14 cellular contexts compared by ENCODE assay signal in the genomic region with DNA sequence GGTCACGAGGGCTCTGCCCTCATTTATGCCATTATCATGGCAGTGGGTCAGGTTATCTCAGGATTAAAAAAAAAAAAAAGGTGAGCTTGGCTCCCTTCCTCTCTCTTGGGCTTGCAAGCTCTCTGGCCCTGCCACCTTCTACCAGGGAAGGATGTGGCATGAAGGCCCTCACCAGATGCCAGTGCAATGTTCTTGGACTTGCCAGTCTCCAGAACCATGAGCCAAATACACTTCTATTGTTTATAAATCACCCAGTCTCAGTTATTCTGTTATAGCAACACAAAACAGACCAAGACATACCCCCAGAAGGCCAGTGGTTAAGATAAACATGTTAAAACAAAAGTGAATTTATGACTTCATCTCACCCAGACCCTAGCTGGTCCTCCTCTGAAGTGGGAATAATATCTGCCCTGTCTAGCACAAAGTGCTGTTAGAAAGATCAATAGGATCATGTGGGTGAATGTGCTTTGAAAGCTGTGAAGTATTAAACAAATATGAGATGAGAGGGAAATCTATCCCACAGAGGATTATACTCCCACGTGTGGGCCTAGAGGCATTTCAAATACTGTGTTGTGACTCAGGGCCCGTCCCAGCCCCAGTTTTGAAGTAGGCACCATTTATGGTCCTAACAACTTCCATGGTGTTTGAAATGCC.
A peak's percentile ranks its signal among the peaks of the same experiment; 100 is the strongest.
DNase-seq lines count a peak whose midpoint lies in the region; ATAC-seq and TF ChIP-seq lines count a peak whose summit lies in the region.
"Had no signal": no experiment of that assay in that cellular context is flagged by ENCODE, and none has a peak within 500 bp of the region (broad histone marks: within the 10 kb centered on the region; RNA-seq: fewer than 3 reads in every experiment).

No MANE protein-coding gene starts in this region.

- no peak overlapping the region for H4K8ac ChIP-seq in IMR-90 (ENCODE audit: low read depth in 2 of 2, low read length in 2 of 2)

- dilution Hi-C loops in IMR-90 (cut with HindIII; ENCODE audit: low sequenced_read_pairs, unreplicated experiment), result no loop called here

- no peaks in the 10 kb centered on the region for H3K27me3 Mint-ChIP-seq in CD4-positive, alpha-beta T cell
- H3K27me3 Mint-ChIP-seq in chondrocyte (ENCODE audit: low read depth) (no peaks in the 10 kb centered on the region), neural progenitor cell (ENCODE audit: insufficient read depth, low read depth) (peaks cover 19% of the 10 kb centered on the region)
- H3K27me3 Mint-ChIP-seq: memory B cell; stimulated activated memory B cell treated with anti-CD40 and anti-IgM and Interleukin-4, amounts not matched to agents 10 μg/mL and 1 μg/mL and 100 μg/mL, for 72 hours had no signal

- H2AFZ ChIP-seq in IMR-90 (replicated peaks; ENCODE audit: low read length, poor library complexity) (no peak overlapping the region), neural progenitor cell (replicated peaks) (no peak overlapping the region)

- peaks cover 0 to 17% of the 10 kb centered on the region in 2 experiments; a peak in 2 of 4 replicates for H3K79me1 ChIP-seq in IMR-90 (ENCODE audit: low read depth in 1 of 2, low read length in 2 of 2)

- H2BK5ac ChIP-seq in IMR-90 (ENCODE audit: low read depth, low read length, poor library complexity, severe bottlenecking), result no peak overlapping the region

- POLR2A ChIA-PET in CD4-positive, alpha-beta T cell (lab: Charles Lee), result interaction anchor here (1.0 to 1.5 kb wide), 2 partner anchors 68 to 152 kb away, joined by 4 to 9 read pairs; no protein-coding TSS in a partner anchor
- POLR2A ChIA-PET in IMR-90 (lab: Charles Lee; ENCODE audit: unreplicated experiment), result no interaction called here

- no peaks in the 10 kb centered on the region for H3K9me3 ChIP-seq in CD4-positive, alpha-beta T cell (ENCODE audit: control insufficient read depth, low read length)
- H3K9me3 ChIP-seq in IMR-90 (ENCODE audit: control insufficient read depth, insufficient read depth, low read length) (0 out of 2 replicates have a peak, but pooled peaks cover 2% of the 10 kb centered on the region), neural progenitor cell (ENCODE audit: low read depth) (no peaks in the 10 kb centered on the region)

- no peak for ATAC-seq in CD4-positive, alpha-beta T cell (ENCODE audit: poor library complexity)
- no peak for ATAC-seq in IMR-90 (ENCODE audit: low read depth)
- no peak for ATAC-seq in left lobe of liver
- no peak for ATAC-seq in HG02610 (IDR thresholded peaks at IDR 0.05; ENCODE audit: unreplicated experiment)
- ATAC-seq: stimulated activated memory B cell treated with anti-CD40 and anti-IgM and Interleukin-4, amounts not matched to agents 10 μg/mL and 1 μg/mL and 100 μg/mL, for 72 hours had no signal

- DNase-seq in CD4-positive, alpha-beta T cell, result no peak
- DNase-seq in IMR-90, result no peak
- DNase-seq in chondrocyte (ENCODE audit: low spot score), result no peak
- DNase-seq in neural progenitor cell (ENCODE audit: low spot score), result no peak
- no peak for DNase-seq in left lobe of liver (ENCODE audit: low spot score)
- DNase-seq in AG20443 (ENCODE audit: low spot score), result no peak
- DNase-seq in Kasumi-1 (lab: John Stamatoyannopoulos, UW), result no peak
- DNase-seq: amygdala, DMS 273 treated with DMSO at 0.1 percent for 48 hours, NCI-H1092 treated with DMSO at 0.1 percent for 48 hours, small intestine had no signal

- H3K27me3 ChIP-seq in CD4-positive, alpha-beta T cell (ENCODE audit: control insufficient read depth, insufficient read depth, low read length), result no peaks in the 10 kb centered on the region
- H3K27me3 ChIP-seq in IMR-90 (ENCODE audit: control insufficient read depth, insufficient read depth, low read length), result peaks cover 9% of the 10 kb centered on the region
- H3K27me3 ChIP-seq in neural progenitor cell, result peaks cover 12% of the 10 kb centered on the region

- H3K4me3 Mint-ChIP-seq in CD4-positive, alpha-beta T cell, result peak overlapping the region; percentile 20
- H3K4me3 Mint-ChIP-seq in chondrocyte (ENCODE audit: unreplicated experiment) (no peak overlapping the region), neural progenitor cell (no peak overlapping the region)
- H3K4me3 Mint-ChIP-seq: memory B cell; stimulated activated memory B cell treated with anti-CD40 and anti-IgM and Interleukin-4, amounts not matched to agents 10 μg/mL and 1 μg/mL and 100 μg/mL, for 72 hours had no signal

- H3K4me1 Mint-ChIP-seq in CD4-positive, alpha-beta T cell (ENCODE audit: low read depth), result peaks cover 27% of the 10 kb centered on the region
- H3K4me1 Mint-ChIP-seq in chondrocyte (ENCODE audit: low read depth) (peaks cover 66% of the 10 kb centered on the region), neural progenitor cell (peaks cover 33% of the 10 kb centered on the region)

- no peak overlapping the region for H3K4ac ChIP-seq in IMR-90 (ENCODE audit: low read depth, low read length)

- H3K9me3 Mint-ChIP-seq in CD4-positive, alpha-beta T cell, result no peaks in the 10 kb centered on the region
- H3K9me3 Mint-ChIP-seq in chondrocyte (ENCODE audit: low read depth), result peaks cover 5% of the 10 kb centered on the region
- H3K9me3 Mint-ChIP-seq in neural progenitor cell, result peaks cover 4% of the 10 kb centered on the region
- H3K9me3 Mint-ChIP-seq: memory B cell; stimulated activated memory B cell treated with anti-CD40 and anti-IgM and Interleukin-4, amounts not matched to agents 10 μg/mL and 1 μg/mL and 100 μg/mL, for 72 hours had no signal

- no peak overlapping the region for H3K27ac Mint-ChIP-seq in CD4-positive, alpha-beta T cell
- H3K27ac Mint-ChIP-seq in chondrocyte (ENCODE audit: unreplicated experiment) (peak overlapping the region; percentile 10), neural progenitor cell (peak overlapping the region; percentile 78)
- H3K27ac Mint-ChIP-seq: memory B cell had no signal

- no peak overlapping the region for H4K5ac ChIP-seq in IMR-90 (ENCODE audit: low read depth, low read length)

- no TSS peak for BruUV-seq in IMR-90 (replicated peaks; lab: Mats Ljungman, UMichigan)

- 44% methylated on average over 2 of the region's 3 CpGs; no CpG with 5 or more reads in 1 of the 2 experiments for WGBS in IMR-90 (ENCODE audit: extremely low coverage in 2 of 2, insufficient read length in 1 of 2), 2 experiments

- H2AK5ac ChIP-seq in IMR-90 (ENCODE audit: low read depth, low read length), result no peak overlapping the region

- CTCF ChIA-PET in CD4-positive, alpha-beta T cell (lab: Charles Lee), result interaction anchor here (1.6 to 3.6 kb wide), 3 partner anchors 176 to 243 kb away, joined by 4 to 31 read pairs (median 16); a partner anchor contains a TSS
- CTCF ChIA-PET in IMR-90 (lab: Yijun Ruan, JAX), result no interaction called here

- H3K23ac ChIP-seq in IMR-90 (ENCODE audit: low read depth, low read length), result no peak overlapping the region

- H3K56ac ChIP-seq in IMR-90 (ENCODE audit: extremely low read depth, insufficient read depth, low read length), result no peak overlapping the region

- H3K4me3 ChIP-seq in IMR-90 (ENCODE audit: insufficient read depth, low read depth, low read length) (no peak overlapping the region), neural progenitor cell (no peak overlapping the region)

- in situ Hi-C loops in IMR-90 (cut with MboI; ENCODE audit: low sequenced_read_pairs), result loop anchor here (5.0 to 10.0 kb wide), 4 partner anchors 178 to 1010 kb away; a partner anchor contains a TSS

- peaks cover 49% of the 10 kb centered on the region for H3F3A ChIP-seq in neural progenitor cell (ENCODE audit: low read depth)

- TF ChIP-seq RAD21 in IMR-90 (IDR thresholded peaks at IDR 0.05; ENCODE audit: low read length), result no peak

- no peak overlapping the region for H2BK20ac ChIP-seq in IMR-90 (ENCODE audit: low read depth, low read length)

- intact Hi-C loops in CD4-positive, alpha-beta T cell (cut with DNase I, micrococcal nuclease), result loop anchor here (5.0 to 10.0 kb wide), 5 partner anchors 53 to 1030 kb away; a partner anchor contains a TSS
- intact Hi-C loops in IMR-90 (cut with micrococcal nuclease), result loop anchor here (5.0 to 10.0 kb wide), 4 partner anchors 280 to 1013 kb away; no protein-coding TSS in a partner anchor

- no peak overlapping the region for H2BK15ac ChIP-seq in IMR-90 (ENCODE audit: low read depth, low read length)

- no peak for TF ChIP-seq POLR2A in IMR-90 (IDR thresholded peaks at IDR 0.05; ENCODE audit: low read depth, low read length)

- H3K4me2 ChIP-seq in IMR-90 (ENCODE audit: low read depth, low read length), result no peak overlapping the region
- no peak overlapping the region for H3K4me2 ChIP-seq in neural progenitor cell

- H3K79me2 ChIP-seq in neural progenitor cell (ENCODE audit: low read depth), result no peaks in the 10 kb centered on the region

- peaks cover 19% of the 10 kb centered on the region for H3K9me1 ChIP-seq in IMR-90 (ENCODE audit: insufficient read depth, low read length)

- no peaks in the 10 kb centered on the region for H3K36me3 ChIP-seq in IMR-90 (ENCODE audit: control insufficient read depth, insufficient read depth, low read length)
- H3K36me3 ChIP-seq in neural progenitor cell, result no peaks in the 10 kb centered on the region

- 0 out of 2 replicates have a peak overlapping the region, but pooled peaks have one; percentile 8 for H3K14ac ChIP-seq in IMR-90 (replicated peaks; ENCODE audit: low read depth, low read length)

- H3K27ac ChIP-seq in CD4-positive, alpha-beta T cell (ENCODE audit: low read depth, low read length), result no peak overlapping the region
- H3K27ac ChIP-seq in IMR-90 (ENCODE audit: insufficient read depth, low read length), result no peak overlapping the region
- H3K27ac ChIP-seq in neural progenitor cell, result no peak overlapping the region

- no peaks in the 10 kb centered on the region for H3K36me3 Mint-ChIP-seq in CD4-positive, alpha-beta T cell (ENCODE audit: low read depth)
- H3K36me3 Mint-ChIP-seq in chondrocyte (ENCODE audit: low read depth) (no peaks in the 10 kb centered on the region), neural progenitor cell (peaks cover 2% of the 10 kb centered on the region)
- H3K36me3 Mint-ChIP-seq: memory B cell; stimulated activated memory B cell treated with anti-CD40 and anti-IgM and Interleukin-4, amounts not matched to agents 10 μg/mL and 1 μg/mL and 100 μg/mL, for 72 hours had no signal

- TF ChIP-seq CTCF in CD4-positive, alpha-beta T cell (IDR thresholded peaks at IDR 0.05), result no peak
- TF ChIP-seq CTCF in IMR-90 (conservative IDR thresholded peaks at IDR 0.05; ENCODE audit: low read depth, low read length) (no peak), chondrocyte (IDR thresholded peaks at IDR 0.05) (no peak), neural progenitor cell (IDR thresholded peaks at IDR 0.05) (no peak)

- no peaks in the 10 kb centered on the region for H4K20me1 ChIP-seq in IMR-90 (ENCODE audit: insufficient read depth, low read length)
- no peaks in the 10 kb centered on the region for H4K20me1 ChIP-seq in neural progenitor cell (ENCODE audit: low read depth)

- peaks cover 16% of the 10 kb centered on the region for H3K4me1 ChIP-seq in IMR-90 (ENCODE audit: control insufficient read depth, insufficient read depth, low read length)
- peaks cover 48% of the 10 kb centered on the region for H3K4me1 ChIP-seq in neural progenitor cell

- H4K91ac ChIP-seq in IMR-90 (ENCODE audit: insufficient read depth, low read depth, low read length), result no peak overlapping the region

- peak overlapping the region; percentile 57 for H2AK9ac ChIP-seq in IMR-90 (replicated peaks; ENCODE audit: low read depth, low read length, poor library complexity)

- H3K9ac ChIP-seq in IMR-90 (ENCODE audit: low read depth, low read length) (no peak overlapping the region), neural progenitor cell (no peak overlapping the region)

- no peak overlapping the region for H3K18ac ChIP-seq in IMR-90 (ENCODE audit: low read depth, low read length)

- H2BK120ac ChIP-seq in IMR-90 (ENCODE audit: low read depth, low read length), result no peak overlapping the region
